1 cellular context compared by ENCODE assay signal in the genomic region with DNA sequence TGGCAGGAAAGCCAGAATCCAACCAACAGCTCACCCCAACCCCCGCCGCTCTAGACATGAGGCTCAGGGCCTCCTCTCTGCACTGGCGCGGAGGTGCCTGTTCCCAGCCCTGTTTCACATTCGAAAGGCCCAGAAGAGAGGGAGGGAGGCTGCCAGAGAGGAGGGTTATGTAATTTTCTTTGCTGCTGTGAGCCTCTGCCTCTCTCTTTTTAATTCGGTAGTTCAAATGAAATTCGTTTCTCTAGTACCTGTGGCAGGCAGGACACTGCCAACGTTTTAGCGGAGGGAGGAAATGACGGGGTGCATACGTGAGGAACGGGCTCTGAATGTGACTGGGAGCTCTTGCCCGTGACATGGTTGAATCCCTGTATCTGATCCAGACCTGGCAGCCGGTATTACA.
TF ChIP-seq lines count a peak whose summit lies in the region.

No MANE protein-coding gene starts in this region.

TF ChIP-seq in H1, 55 proteins besides CTCF, POLR2A, EP300 and RAD21:
- TF ChIP-seq TEAD4 (IDR thresholded peaks at IDR 0.05; ENCODE audit: low read depth, low read length) (no peak), SP4 (IDR thresholded peaks at IDR 0.05; ENCODE audit: low read length) (no peak), EZH2 (IDR thresholded peaks at IDR 0.05; ENCODE audit: low read depth, low read length, severe bottlenecking) (no peak), HDAC2 (IDR thresholded peaks at IDR 0.05; ENCODE audit: borderline replicate concordance in 1 of 2, low read depth in 2 of 2, low read length in 2 of 2) (no peak), CBX5 (IDR thresholded peaks at IDR 0.05; ENCODE audit: low read depth, low read length) (no peak), CHD1 (IDR thresholded peaks at IDR 0.05; ENCODE audit: low read depth, low read length) (no peak), RFX5 (IDR thresholded peaks at IDR 0.05; ENCODE audit: borderline replicate concordance, low read depth, low read length) (no peak), CTBP2 (IDR thresholded peaks at IDR 0.05; ENCODE audit: borderline replicate concordance, insufficient read depth, insufficient read length, low read length) (no peak), POLR2AphosphoS5 (IDR thresholded peaks at IDR 0.05; ENCODE audit: low read depth, low read length) (no peak)
- TF ChIP-seq, protein P1, sequence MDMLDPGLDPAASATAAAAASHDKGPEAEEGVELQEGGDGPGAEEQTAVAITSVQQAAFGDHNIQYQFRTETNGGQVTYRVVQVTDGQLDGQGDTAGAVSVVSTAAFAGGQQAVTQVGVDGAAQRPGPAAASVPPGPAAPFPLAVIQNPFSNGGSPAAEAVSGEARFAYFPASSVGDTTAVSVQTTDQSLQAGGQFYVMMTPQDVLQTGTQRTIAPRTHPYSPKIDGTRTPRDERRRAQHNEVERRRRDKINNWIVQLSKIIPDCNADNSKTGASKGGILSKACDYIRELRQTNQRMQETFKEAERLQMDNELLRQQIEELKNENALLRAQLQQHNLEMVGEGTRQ (IDR thresholded peaks at IDR 0.05; ENCODE audit: low read length): no peak
- TF ChIP-seq, protein P2, sequence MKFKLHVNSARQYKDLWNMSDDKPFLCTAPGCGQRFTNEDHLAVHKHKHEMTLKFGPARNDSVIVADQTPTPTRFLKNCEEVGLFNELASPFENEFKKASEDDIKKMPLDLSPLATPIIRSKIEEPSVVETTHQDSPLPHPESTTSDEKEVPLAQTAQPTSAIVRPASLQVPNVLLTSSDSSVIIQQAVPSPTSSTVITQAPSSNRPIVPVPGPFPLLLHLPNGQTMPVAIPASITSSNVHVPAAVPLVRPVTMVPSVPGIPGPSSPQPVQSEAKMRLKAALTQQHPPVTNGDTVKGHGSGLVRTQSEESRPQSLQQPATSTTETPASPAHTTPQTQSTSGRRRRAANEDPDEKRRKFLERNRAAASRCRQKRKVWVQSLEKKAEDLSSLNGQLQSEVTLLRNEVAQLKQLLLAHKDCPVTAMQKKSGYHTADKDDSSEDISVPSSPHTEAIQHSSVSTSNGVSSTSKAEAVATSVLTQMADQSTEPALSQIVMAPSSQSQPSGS (IDR thresholded peaks at IDR 0.05; ENCODE audit: low read length): no peak
